In the genomic region with DNA sequence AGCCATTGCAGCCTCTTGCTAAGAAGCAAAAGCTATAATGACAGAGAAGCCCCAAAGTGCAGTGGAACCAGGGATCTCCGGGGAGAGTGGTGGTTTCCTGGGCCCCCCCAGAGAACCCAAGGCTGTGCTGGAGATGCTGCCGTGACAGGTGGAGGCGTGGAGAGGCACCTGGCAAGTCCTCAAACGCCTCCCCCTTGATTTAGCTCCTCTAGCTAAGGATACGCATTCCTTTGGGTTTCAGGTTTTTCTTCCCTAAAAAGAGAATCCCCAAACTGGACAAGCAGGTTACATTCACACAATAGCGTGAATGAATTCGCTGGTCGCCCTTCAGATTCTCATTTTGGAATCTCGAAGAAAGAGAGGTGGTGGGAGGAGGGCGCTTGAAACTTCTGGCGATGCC, we compare ENCODE assay signal across 2 cellular contexts.
TF ChIP-seq lines count a peak whose summit lies in the region.

No MANE protein-coding gene starts in this region.

TF ChIP-seq in K562, 482 proteins besides CTCF, POLR2A, EP300 and RAD21:
- no peak for TF ChIP-seq NCOA6 (IDR thresholded peaks at IDR 0.05)
- TF ChIP-seq, protein P1, sequence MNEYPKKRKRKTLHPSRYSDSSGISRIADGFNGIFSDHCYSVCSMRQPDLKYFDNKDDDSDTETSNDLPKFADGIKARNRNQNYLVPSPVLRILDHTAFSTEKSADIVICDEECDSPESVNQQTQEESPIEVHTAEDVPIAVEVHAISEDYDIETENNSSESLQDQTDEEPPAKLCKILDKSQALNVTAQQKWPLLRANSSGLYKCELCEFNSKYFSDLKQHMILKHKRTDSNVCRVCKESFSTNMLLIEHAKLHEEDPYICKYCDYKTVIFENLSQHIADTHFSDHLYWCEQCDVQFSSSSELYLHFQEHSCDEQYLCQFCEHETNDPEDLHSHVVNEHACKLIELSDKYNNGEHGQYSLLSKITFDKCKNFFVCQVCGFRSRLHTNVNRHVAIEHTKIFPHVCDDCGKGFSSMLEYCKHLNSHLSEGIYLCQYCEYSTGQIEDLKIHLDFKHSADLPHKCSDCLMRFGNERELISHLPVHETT (CRISPR knock-in tag; conservative IDR thresholded peaks at IDR 0.05 in 1 of 2, IDR thresholded peaks at IDR 0.05 in 1 of 2), result no peak
- TF ChIP-seq PTTG1 (tag; IDR thresholded peaks at IDR 0.05; ENCODE audit: low read depth), result no peak
- no peak for TF ChIP-seq MIER1 (IDR thresholded peaks at IDR 0.05; ENCODE audit: low read depth)
- no peak for TF ChIP-seq ARNT (IDR thresholded peaks at IDR 0.05)
- no peak for TF ChIP-seq DPF2 (IDR thresholded peaks at IDR 0.05)
- TF ChIP-seq ZBTB7A (IDR thresholded peaks at IDR 0.05; ENCODE audit: borderline replicate concordance, control insufficient read depth, low read depth, low read length), result no peak
- TF ChIP-seq, protein P2, sequence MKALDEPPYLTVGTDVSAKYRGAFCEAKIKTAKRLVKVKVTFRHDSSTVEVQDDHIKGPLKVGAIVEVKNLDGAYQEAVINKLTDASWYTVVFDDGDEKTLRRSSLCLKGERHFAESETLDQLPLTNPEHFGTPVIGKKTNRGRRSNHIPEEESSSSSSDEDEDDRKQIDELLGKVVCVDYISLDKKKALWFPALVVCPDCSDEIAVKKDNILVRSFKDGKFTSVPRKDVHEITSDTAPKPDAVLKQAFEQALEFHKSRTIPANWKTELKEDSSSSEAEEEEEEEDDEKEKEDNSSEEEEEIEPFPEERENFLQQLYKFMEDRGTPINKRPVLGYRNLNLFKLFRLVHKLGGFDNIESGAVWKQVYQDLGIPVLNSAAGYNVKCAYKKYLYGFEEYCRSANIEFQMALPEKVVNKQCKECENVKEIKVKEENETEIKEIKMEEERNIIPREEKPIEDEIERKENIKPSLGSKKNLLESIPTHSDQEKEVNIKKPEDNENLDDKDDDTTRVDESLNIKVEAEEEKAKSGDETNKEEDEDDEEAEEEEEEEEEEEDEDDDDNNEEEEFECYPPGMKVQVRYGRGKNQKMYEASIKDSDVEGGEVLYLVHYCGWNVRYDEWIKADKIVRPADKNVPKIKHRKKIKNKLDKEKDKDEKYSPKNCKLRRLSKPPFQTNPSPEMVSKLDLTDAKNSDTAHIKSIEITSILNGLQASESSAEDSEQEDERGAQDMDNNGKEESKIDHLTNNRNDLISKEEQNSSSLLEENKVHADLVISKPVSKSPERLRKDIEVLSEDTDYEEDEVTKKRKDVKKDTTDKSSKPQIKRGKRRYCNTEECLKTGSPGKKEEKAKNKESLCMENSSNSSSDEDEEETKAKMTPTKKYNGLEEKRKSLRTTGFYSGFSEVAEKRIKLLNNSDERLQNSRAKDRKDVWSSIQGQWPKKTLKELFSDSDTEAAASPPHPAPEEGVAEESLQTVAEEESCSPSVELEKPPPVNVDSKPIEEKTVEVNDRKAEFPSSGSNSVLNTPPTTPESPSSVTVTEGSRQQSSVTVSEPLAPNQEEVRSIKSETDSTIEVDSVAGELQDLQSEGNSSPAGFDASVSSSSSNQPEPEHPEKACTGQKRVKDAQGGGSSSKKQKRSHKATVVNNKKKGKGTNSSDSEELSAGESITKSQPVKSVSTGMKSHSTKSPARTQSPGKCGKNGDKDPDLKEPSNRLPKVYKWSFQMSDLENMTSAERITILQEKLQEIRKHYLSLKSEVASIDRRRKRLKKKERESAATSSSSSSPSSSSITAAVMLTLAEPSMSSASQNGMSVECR (CRISPR knock-in tag; IDR thresholded peaks at IDR 0.05), result no peak
- no peak for TF ChIP-seq FOSL1 (tag; conservative IDR thresholded peaks at IDR 0.05)

TF ChIP-seq in HepG2, 621 proteins besides CTCF, POLR2A, EP300 and RAD21:
- TF ChIP-seq, protein P3, sequence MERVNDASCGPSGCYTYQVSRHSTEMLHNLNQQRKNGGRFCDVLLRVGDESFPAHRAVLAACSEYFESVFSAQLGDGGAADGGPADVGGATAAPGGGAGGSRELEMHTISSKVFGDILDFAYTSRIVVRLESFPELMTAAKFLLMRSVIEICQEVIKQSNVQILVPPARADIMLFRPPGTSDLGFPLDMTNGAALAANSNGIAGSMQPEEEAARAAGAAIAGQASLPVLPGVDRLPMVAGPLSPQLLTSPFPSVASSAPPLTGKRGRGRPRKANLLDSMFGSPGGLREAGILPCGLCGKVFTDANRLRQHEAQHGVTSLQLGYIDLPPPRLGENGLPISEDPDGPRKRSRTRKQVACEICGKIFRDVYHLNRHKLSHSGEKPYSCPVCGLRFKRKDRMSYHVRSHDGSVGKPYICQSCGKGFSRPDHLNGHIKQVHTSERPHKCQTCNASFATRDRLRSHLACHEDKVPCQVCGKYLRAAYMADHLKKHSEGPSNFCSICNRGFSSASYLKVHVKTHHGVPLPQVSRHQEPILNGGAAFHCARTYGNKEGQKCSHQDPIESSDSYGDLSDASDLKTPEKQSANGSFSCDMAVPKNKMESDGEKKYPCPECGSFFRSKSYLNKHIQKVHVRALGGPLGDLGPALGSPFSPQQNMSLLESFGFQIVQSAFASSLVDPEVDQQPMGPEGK (CRISPR knock-in tag; IDR thresholded peaks at IDR 0.05), result no peak
- TF ChIP-seq GTF2F1 (IDR thresholded peaks at IDR 0.05; ENCODE audit: low read length), result no peak
- no peak for TF ChIP-seq ZNF329 (CRISPR knock-in tag; IDR thresholded peaks at IDR 0.05; ENCODE audit: low read depth)
- TF ChIP-seq HNF4G (IDR thresholded peaks at IDR 0.05; ENCODE audit: borderline replicate concordance, low read depth, low read length), result no peak
- TF ChIP-seq HNF4G (CRISPR knock-in tag; IDR thresholded peaks at IDR 0.05; ENCODE audit: borderline replicate concordance, low read depth), result no peak
- TF ChIP-seq, protein P4, sequence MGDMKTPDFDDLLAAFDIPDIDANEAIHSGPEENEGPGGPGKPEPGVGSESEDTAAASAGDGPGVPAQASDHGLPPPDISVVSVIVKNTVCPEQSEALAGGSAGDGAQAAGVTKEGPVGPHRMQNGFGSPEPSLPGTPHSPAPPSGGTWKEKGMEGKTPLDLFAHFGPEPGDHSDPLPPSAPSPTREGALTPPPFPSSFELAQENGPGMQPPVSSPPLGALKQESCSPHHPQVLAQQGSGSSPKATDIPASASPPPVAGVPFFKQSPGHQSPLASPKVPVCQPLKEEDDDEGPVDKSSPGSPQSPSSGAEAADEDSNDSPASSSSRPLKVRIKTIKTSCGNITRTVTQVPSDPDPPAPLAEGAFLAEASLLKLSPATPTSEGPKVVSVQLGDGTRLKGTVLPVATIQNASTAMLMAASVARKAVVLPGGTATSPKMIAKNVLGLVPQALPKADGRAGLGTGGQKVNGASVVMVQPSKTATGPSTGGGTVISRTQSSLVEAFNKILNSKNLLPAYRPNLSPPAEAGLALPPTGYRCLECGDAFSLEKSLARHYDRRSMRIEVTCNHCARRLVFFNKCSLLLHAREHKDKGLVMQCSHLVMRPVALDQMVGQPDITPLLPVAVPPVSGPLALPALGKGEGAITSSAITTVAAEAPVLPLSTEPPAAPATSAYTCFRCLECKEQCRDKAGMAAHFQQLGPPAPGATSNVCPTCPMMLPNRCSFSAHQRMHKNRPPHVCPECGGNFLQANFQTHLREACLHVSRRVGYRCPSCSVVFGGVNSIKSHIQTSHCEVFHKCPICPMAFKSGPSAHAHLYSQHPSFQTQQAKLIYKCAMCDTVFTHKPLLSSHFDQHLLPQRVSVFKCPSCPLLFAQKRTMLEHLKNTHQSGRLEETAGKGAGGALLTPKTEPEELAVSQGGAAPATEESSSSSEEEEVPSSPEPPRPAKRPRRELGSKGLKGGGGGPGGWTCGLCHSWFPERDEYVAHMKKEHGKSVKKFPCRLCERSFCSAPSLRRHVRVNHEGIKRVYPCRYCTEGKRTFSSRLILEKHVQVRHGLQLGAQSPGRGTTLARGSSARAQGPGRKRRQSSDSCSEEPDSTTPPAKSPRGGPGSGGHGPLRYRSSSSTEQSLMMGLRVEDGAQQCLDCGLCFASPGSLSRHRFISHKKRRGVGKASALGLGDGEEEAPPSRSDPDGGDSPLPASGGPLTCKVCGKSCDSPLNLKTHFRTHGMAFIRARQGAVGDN (CRISPR knock-in tag; IDR thresholded peaks at IDR 0.05), result no peak
- no peak for TF ChIP-seq YY1 (IDR thresholded peaks at IDR 0.05; ENCODE audit: insufficient read depth, insufficient replicate concordance, low read depth, low read length)
- TF ChIP-seq FIP1L1 (IDR thresholded peaks at IDR 0.05; ENCODE audit: borderline replicate concordance, insufficient read depth, low read depth, low read length), result no peak
- no peak for TF ChIP-seq SOX6 (IDR thresholded peaks at IDR 0.05)
- no peak for TF ChIP-seq SOX6 (CRISPR knock-in tag; IDR thresholded peaks at IDR 0.05)
- TF ChIP-seq, protein P5, sequence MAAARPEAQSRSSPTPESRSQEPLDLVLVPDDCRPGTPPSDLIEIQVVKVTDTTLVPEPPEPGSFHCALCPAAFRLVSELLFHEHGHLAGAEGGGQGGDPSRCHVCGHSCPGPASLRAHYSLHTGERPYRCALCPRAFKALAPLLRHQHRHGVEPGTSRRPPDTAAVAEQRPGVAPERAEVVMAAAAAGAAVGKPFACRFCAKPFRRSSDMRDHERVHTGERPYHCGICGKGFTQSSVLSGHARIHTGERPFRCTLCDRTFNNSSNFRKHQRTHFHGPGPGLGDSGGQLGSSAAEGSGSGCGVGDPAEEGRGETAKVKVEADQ (CRISPR knock-in tag; IDR thresholded peaks at IDR 0.05; ENCODE audit: borderline replicate concordance), result no peak
- TF ChIP-seq MBD4 (IDR thresholded peaks at IDR 0.05; ENCODE audit: borderline replicate concordance, low read length), result no peak
- no peak for TF ChIP-seq TMF1 (CRISPR knock-in tag; IDR thresholded peaks at IDR 0.05; ENCODE audit: low read depth)
- TF ChIP-seq TRIM24 (CRISPR knock-in tag; IDR thresholded peaks at IDR 0.05), result no peak
- no peak for TF ChIP-seq TEAD2 (CRISPR knock-in tag; IDR thresholded peaks at IDR 0.05)
- TF ChIP-seq, protein P6, sequence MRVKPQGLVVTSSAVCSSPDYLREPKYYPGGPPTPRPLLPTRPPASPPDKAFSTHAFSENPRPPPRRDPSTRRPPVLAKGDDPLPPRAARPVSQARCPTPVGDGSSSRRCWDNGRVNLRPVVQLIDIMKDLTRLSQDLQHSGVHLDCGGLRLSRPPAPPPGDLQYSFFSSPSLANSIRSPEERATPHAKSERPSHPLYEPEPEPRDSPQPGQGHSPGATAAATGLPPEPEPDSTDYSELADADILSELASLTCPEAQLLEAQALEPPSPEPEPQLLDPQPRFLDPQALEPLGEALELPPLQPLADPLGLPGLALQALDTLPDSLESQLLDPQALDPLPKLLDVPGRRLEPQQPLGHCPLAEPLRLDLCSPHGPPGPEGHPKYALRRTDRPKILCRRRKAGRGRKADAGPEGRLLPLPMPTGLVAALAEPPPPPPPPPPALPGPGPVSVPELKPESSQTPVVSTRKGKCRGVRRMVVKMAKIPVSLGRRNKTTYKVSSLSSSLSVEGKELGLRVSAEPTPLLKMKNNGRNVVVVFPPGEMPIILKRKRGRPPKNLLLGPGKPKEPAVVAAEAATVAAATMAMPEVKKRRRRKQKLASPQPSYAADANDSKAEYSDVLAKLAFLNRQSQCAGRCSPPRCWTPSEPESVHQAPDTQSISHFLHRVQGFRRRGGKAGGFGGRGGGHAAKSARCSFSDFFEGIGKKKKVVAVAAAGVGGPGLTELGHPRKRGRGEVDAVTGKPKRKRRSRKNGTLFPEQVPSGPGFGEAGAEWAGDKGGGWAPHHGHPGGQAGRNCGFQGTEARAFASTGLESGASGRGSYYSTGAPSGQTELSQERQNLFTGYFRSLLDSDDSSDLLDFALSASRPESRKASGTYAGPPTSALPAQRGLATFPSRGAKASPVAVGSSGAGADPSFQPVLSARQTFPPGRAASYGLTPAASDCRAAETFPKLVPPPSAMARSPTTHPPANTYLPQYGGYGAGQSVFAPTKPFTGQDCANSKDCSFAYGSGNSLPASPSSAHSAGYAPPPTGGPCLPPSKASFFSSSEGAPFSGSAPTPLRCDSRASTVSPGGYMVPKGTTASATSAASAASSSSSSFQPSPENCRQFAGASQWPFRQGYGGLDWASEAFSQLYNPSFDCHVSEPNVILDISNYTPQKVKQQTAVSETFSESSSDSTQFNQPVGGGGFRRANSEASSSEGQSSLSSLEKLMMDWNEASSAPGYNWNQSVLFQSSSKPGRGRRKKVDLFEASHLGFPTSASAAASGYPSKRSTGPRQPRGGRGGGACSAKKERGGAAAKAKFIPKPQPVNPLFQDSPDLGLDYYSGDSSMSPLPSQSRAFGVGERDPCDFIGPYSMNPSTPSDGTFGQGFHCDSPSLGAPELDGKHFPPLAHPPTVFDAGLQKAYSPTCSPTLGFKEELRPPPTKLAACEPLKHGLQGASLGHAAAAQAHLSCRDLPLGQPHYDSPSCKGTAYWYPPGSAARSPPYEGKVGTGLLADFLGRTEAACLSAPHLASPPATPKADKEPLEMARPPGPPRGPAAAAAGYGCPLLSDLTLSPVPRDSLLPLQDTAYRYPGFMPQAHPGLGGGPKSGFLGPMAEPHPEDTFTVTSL (CRISPR knock-in tag; IDR thresholded peaks at IDR 0.05; ENCODE audit: borderline replicate concordance), result no peak
